Comparison of ENCODE assay signal across 18 cellular contexts in genomic region chr7:36309716-36310115, GRCh38.
DNase-seq lines count a peak whose midpoint lies in the region; ATAC-seq and TF ChIP-seq lines count a peak whose summit lies in the region.
"Had no signal": no experiment of that assay in that cellular context is flagged by ENCODE, and none has a peak within 500 bp of the region (broad histone marks: within the 10 kb centered on the region; RNA-seq: fewer than 3 reads in every experiment).

No MANE protein-coding gene starts in this region.

- no peak overlapping the region for H3K4me3 ChIP-seq in BLaER1 treated with 17β-estradiol and CSF1 and Interleukin-3, amounts not matched to agents 10 nM and 100 nM
- H3K4me3 ChIP-seq: SJCRH30 had no signal

- H3K4me3 Mint-ChIP-seq in activated CD8-positive, alpha-beta memory T cell treated with anti-CD3 and anti-CD28 coated beads, Interleukin-2, amount 10 ng/mL, durations not matched to agents 7 days and 5 days, result no peak overlapping the region
- no peak overlapping the region for H3K4me3 Mint-ChIP-seq in activated T-helper 17 cell treated with anti-CD3 and anti-CD28 coated beads, Interleukin-2, amount 50 U/mL, for 72 hours
- H3K4me3 Mint-ChIP-seq in endothelial cell (ENCODE audit: unreplicated experiment), result no peak overlapping the region
- H3K4me3 Mint-ChIP-seq: CD4-positive, CD25-positive, alpha-beta regulatory T cell; IgD-negative memory B cell had no signal

- no peaks in the 10 kb centered on the region; a peak in 1 of 22 replicates for H3K36me3 ChIP-seq in BLaER1 treated with 17β-estradiol and CSF1 and Interleukin-3, amounts not matched to agents 10 nM and 100 nM
- H3K36me3 ChIP-seq: SJCRH30 had no signal

- peak overlapping the region in 9 of 11 experiments; percentile 12 to 75 (median 57); a peak in 17 of 22 replicates for H3K4me2 ChIP-seq in BLaER1 treated with 17β-estradiol and CSF1 and Interleukin-3, amounts not matched to agents 10 nM and 100 nM

- peaks cover 3% of the 10 kb centered on the region for H3K27me3 Mint-ChIP-seq in activated CD8-positive, alpha-beta memory T cell treated with anti-CD3 and anti-CD28 coated beads, Interleukin-2, amount 10 ng/mL, durations not matched to agents 7 days and 5 days
- H3K27me3 Mint-ChIP-seq in activated T-helper 17 cell treated with anti-CD3 and anti-CD28 coated beads, Interleukin-2, amount 50 U/mL, for 72 hours, result no peaks in the 10 kb centered on the region
- H3K27me3 Mint-ChIP-seq in endothelial cell (ENCODE audit: unreplicated experiment), result peaks cover 3% of the 10 kb centered on the region
- H3K27me3 Mint-ChIP-seq: CD4-positive, CD25-positive, alpha-beta regulatory T cell had no signal

- TF ChIP-seq CTCF in endothelial cell (IDR thresholded peaks at IDR 0.05; ENCODE audit: unreplicated experiment), result no peak

- no peaks in the 10 kb centered on the region for H3K9me3 Mint-ChIP-seq in activated CD8-positive, alpha-beta memory T cell treated with anti-CD3 and anti-CD28 coated beads, Interleukin-2, amount 10 ng/mL, durations not matched to agents 7 days and 5 days (ENCODE audit: low read depth)
- no peaks in the 10 kb centered on the region for H3K9me3 Mint-ChIP-seq in activated T-helper 17 cell treated with anti-CD3 and anti-CD28 coated beads, Interleukin-2, amount 50 U/mL, for 72 hours
- no peaks in the 10 kb centered on the region for H3K9me3 Mint-ChIP-seq in endothelial cell (ENCODE audit: unreplicated experiment)
- H3K9me3 Mint-ChIP-seq: CD4-positive, CD25-positive, alpha-beta regulatory T cell; IgD-negative memory B cell had no signal

- peak overlapping the region in 1 of 11 experiments; percentile 15; a peak in 1 of 22 replicates for H3K9ac ChIP-seq in BLaER1 treated with 17β-estradiol and CSF1 and Interleukin-3, amounts not matched to agents 10 nM and 100 nM

- CTCF ChIA-PET in activated CD8-positive, alpha-beta memory T cell treated with anti-CD3 and anti-CD28 coated beads, Interleukin-2, amount 10 ng/mL, durations not matched to agents 7 days and 5 days (lab: Charles Lee), result interaction anchor here (0.7 kb wide), 1 partner anchor 339 kb away, joined by 3 read pairs; no protein-coding TSS in a partner anchor

- H3K27ac ChIP-seq in BLaER1 treated with 17β-estradiol and CSF1 and Interleukin-3, amounts not matched to agents 10 nM and 100 nM, result peak overlapping the region in 6 of 11 experiments; percentile 6 to 51 (median 36); a peak in 8 of 22 replicates
- H3K27ac ChIP-seq: SJCRH30 had no signal

- TF ChIP-seq POLR2A in GM18505 (IDR thresholded peaks at IDR 0.05; ENCODE audit: borderline replicate concordance, extremely low read depth, insufficient read depth, insufficient read length), result no peak

- peak; percentile 31 for DNase-seq in activated CD8-positive, alpha-beta memory T cell treated with anti-CD3 and anti-CD28 coated beads, Interleukin-2, amount 10 ng/mL, durations not matched to agents 7 days and 5 days
- DNase-seq in mesenteric fat pad (ENCODE audit: low spot score) (peak; percentile 62), sciatic nerve (ENCODE audit: low spot score) (peak; percentile 30), endothelial cell (ENCODE audit: low spot score) (no peak)
- DNase-seq: CD4-positive, CD25-positive, alpha-beta regulatory T cell; DMS79; GOT3; Karpas-422; MV-4-11; NCI-H1105 treated with DMSO at 0.1 percent for 48 hours; NCI-H446 treated with DMSO at 0.1 percent for 48 hours; NCI-H526 treated with DMSO at 0.1 percent for 48 hours; OCI-M1; SJCRH30 had no signal

- H3K4me1 ChIP-seq in BLaER1 treated with 17β-estradiol and CSF1 and Interleukin-3, amounts not matched to agents 10 nM and 100 nM, result peaks cover 0 to 30% (median 22%) of the 10 kb centered on the region in 10 experiments; a peak in 16 of 20 replicates

- H4K20me1 ChIP-seq in BLaER1 treated with 17β-estradiol and CSF1 and Interleukin-3, amounts not matched to agents 10 nM and 100 nM, result no peaks in the 10 kb centered on the region; a peak in 1 of 22 replicates

- no peaks in the 10 kb centered on the region for H3K4me1 Mint-ChIP-seq in activated CD8-positive, alpha-beta memory T cell treated with anti-CD3 and anti-CD28 coated beads, Interleukin-2, amount 10 ng/mL, durations not matched to agents 7 days and 5 days
- no peaks in the 10 kb centered on the region for H3K4me1 Mint-ChIP-seq in activated T-helper 17 cell treated with anti-CD3 and anti-CD28 coated beads, Interleukin-2, amount 50 U/mL, for 72 hours
- peaks cover under 1% of the 10 kb centered on the region for H3K4me1 Mint-ChIP-seq in endothelial cell (ENCODE audit: unreplicated experiment)

- H3K27ac Mint-ChIP-seq in activated CD8-positive, alpha-beta memory T cell treated with anti-CD3 and anti-CD28 coated beads, Interleukin-2, amount 10 ng/mL, durations not matched to agents 7 days and 5 days, result no peak overlapping the region
- H3K27ac Mint-ChIP-seq in activated T-helper 17 cell treated with anti-CD3 and anti-CD28 coated beads, Interleukin-2, amount 50 U/mL, for 72 hours, result no peak overlapping the region
- no peak overlapping the region for H3K27ac Mint-ChIP-seq in endothelial cell (ENCODE audit: unreplicated experiment)
- H3K27ac Mint-ChIP-seq: CD4-positive, CD25-positive, alpha-beta regulatory T cell; IgD-negative memory B cell had no signal

- ATAC-seq in activated CD8-positive, alpha-beta memory T cell treated with anti-CD3 and anti-CD28 coated beads, Interleukin-2, amount 10 ng/mL, durations not matched to agents 7 days and 5 days, result no peak
- ATAC-seq in sciatic nerve (no peak), GM18505 (IDR thresholded peaks at IDR 0.05; ENCODE audit: unreplicated experiment) (no peak)
- no peak for ATAC-seq in activated T-helper 17 cell treated with anti-CD3 and anti-CD28 coated beads, Interleukin-2, amount 50 U/mL, for 72 hours (replicated peaks)

- H3K27me3 ChIP-seq in BLaER1 treated with 17β-estradiol and CSF1 and Interleukin-3, amounts not matched to agents 10 nM and 100 nM, result no peaks in the 10 kb centered on the region

- intact Hi-C loops in sciatic nerve (cut with DNase I), result no loop called here

- H3K9me3 ChIP-seq in BLaER1 treated with 17β-estradiol and CSF1 and Interleukin-3, amounts not matched to agents 10 nM and 100 nM (replicated peaks in 1 of 11), result no peaks in the 10 kb centered on the region
- H3K9me3 ChIP-seq: SJCRH30 had no signal

- H3K36me3 Mint-ChIP-seq in activated CD8-positive, alpha-beta memory T cell treated with anti-CD3 and anti-CD28 coated beads, Interleukin-2, amount 10 ng/mL, durations not matched to agents 7 days and 5 days, result no peaks in the 10 kb centered on the region
- H3K36me3 Mint-ChIP-seq in activated T-helper 17 cell treated with anti-CD3 and anti-CD28 coated beads, Interleukin-2, amount 50 U/mL, for 72 hours (ENCODE audit: low read depth), result no peaks in the 10 kb centered on the region
- no peaks in the 10 kb centered on the region for H3K36me3 Mint-ChIP-seq in endothelial cell (ENCODE audit: low read depth, unreplicated experiment)
- H3K36me3 Mint-ChIP-seq: CD4-positive, CD25-positive, alpha-beta regulatory T cell; IgD-negative memory B cell had no signal
